31 cellular contexts compared by ENCODE assay signal in genomic region chr17:80465316-80465974, GRCh38. TPM values are rescaled to one million over a fixed set of nuclear protein-coding genes. Genes with fewer than 3 reads are reported as not detected.
"Had no signal": no experiment of that assay in that cellular context is flagged by ENCODE, and none has a peak within 500 bp of the region (broad histone marks: within the 10 kb centered on the region; RNA-seq: fewer than 3 reads in every experiment).

No MANE protein-coding gene starts in this region.

- H3K4me3 ChIP-seq: ascending aorta, cardiac muscle cell, colonic mucosa, Peyer's patch, SK-N-MC had no signal

- H3K27ac Mint-ChIP-seq: activated CD4-positive, alpha-beta T cell treated with anti-CD3 and anti-CD28 coated beads for 36 hours; activated CD4-positive, alpha-beta T cell treated with anti-CD3 and anti-CD28 coated beads, Interleukin-2, amount 10 ng/mL, durations not matched to agents 7 days and 5 days; activated CD8-positive, alpha-beta T cell treated with anti-CD3 and anti-CD28 coated beads, Interleukin-2, amount 10 ng/mL, durations not matched to agents 7 days and 5 days; activated naive CD4-positive, alpha-beta T cell treated with anti-CD3 and anti-CD28 coated beads, Interleukin-2, amount 50 U/mL, for 24 hours; activated naive CD8-positive, alpha-beta T cell treated with anti-CD3 and anti-CD28 coated beads, Interleukin-2, amount 10 ng/mL, durations not matched to agents 7 days and 5 days; activated T-cell treated with anti-CD3 and anti-CD28 coated beads, Interleukin-2, amount 50 U/mL, for 24 hours; activated T-helper 2 cell treated with anti-CD3 and anti-CD28 coated beads, Interferon-gamma antibody, Interleukin-2, Interleukin-4, amounts not matched to agents 10 μg/mL and 5 μg/mL and 100 μg/mL, durations not matched to agents 14 hours and 24 hours and 36 hours had no signal

- H3K4me1 ChIP-seq: ascending aorta, colonic mucosa, Peyer's patch had no signal

- H3K36me3 ChIP-seq: ascending aorta, cardiac muscle cell, colonic mucosa, Peyer's patch had no signal

- H3K4me3 Mint-ChIP-seq: activated CD4-positive, alpha-beta T cell treated with anti-CD3 and anti-CD28 coated beads for 36 hours; activated CD4-positive, alpha-beta T cell treated with anti-CD3 and anti-CD28 coated beads, Interleukin-2, amount 10 ng/mL, durations not matched to agents 7 days and 5 days; activated CD8-positive, alpha-beta T cell treated with anti-CD3 and anti-CD28 coated beads, Interleukin-2, amount 10 ng/mL, durations not matched to agents 7 days and 5 days; activated naive CD4-positive, alpha-beta T cell treated with anti-CD3 and anti-CD28 coated beads, Interleukin-2, amount 50 U/mL, for 24 hours; activated naive CD8-positive, alpha-beta T cell treated with anti-CD3 and anti-CD28 coated beads, Interleukin-2, amount 10 ng/mL, durations not matched to agents 7 days and 5 days; activated T-cell treated with anti-CD3 and anti-CD28 coated beads, Interleukin-2, amount 50 U/mL, for 24 hours; central memory CD8-positive, alpha-beta T cell had no signal

- H3K9me3 ChIP-seq: ascending aorta, colonic mucosa, Peyer's patch had no signal

- DNase-seq: activated CD4-positive, alpha-beta T cell treated with anti-CD3 and anti-CD28 coated beads for 36 hours; activated CD4-positive, alpha-beta T cell treated with anti-CD3 and anti-CD28 coated beads, Interleukin-2, amount 10 ng/mL, durations not matched to agents 7 days and 5 days; activated CD4-positive, alpha-beta T cell treated with anti-CD3 and anti-CD28 coated beads, Interleukin-2, amount 50 U/mL, for 48 hours; activated CD8-positive, alpha-beta T cell treated with anti-CD3 and anti-CD28 coated beads, Interleukin-2, amount 10 ng/mL, durations not matched to agents 7 days and 5 days; activated gamma-delta T cell; activated naive CD4-positive, alpha-beta T cell treated with Interleukin-2 at 50 U/mL for 16 hours; activated naive CD8-positive, alpha-beta T cell treated with anti-CD3 and anti-CD28 coated beads, Interleukin-2, amount 10 ng/mL, durations not matched to agents 7 days and 5 days; activated T-cell treated with anti-CD3 and anti-CD28 coated beads, Interleukin-2, amount 50 U/mL, for 24 hours; amygdala; colonic mucosa; NCI-H1105 treated with DMSO at 0.1 percent for 48 hours; NCI-H1436; NCI-H1694 treated with DMSO at 0.1 percent for 48 hours; NCI-H2029 treated with DMSO at 0.1 percent for 48 hours; NCI-H2107; NCI-H2171; NCI-H510A; NCI-H526; NCI-H748 treated with DMSO at 0.1 percent for 48 hours; NK-92 treated with Interleukin-12 subunit alpha and Interleukin-12 subunit beta, amount 100 ng/mL, for 24 hours; PC-3; Peyer's patch; RPMI8226; T1000 had no signal

- ATAC-seq: activated CD4-positive, alpha-beta T cell treated with anti-CD3 and anti-CD28 coated beads for 36 hours; activated CD4-positive, CD25-positive, alpha-beta regulatory T cell treated with anti-CD3 and anti-CD28 coated beads, Interleukin-2, amount 50 U/mL, for 24 hours; activated CD8-positive, alpha-beta T cell treated with anti-CD3 and anti-CD28 coated beads, Interleukin-2, amount 10 ng/mL, durations not matched to agents 7 days and 5 days; PC-3 had no signal

- H3K4me1 Mint-ChIP-seq: activated CD4-positive, alpha-beta T cell treated with anti-CD3 and anti-CD28 coated beads for 36 hours; activated naive CD4-positive, alpha-beta T cell treated with anti-CD3 and anti-CD28 coated beads, Interleukin-2, amount 50 U/mL, for 24 hours; central memory CD8-positive, alpha-beta T cell had no signal

- H3K27ac ChIP-seq: ascending aorta, cardiac muscle cell, colonic mucosa, Peyer's patch, SK-N-MC had no signal

- H3K9me3 Mint-ChIP-seq: activated CD4-positive, alpha-beta T cell treated with anti-CD3 and anti-CD28 coated beads, Interleukin-2, amount 10 ng/mL, durations not matched to agents 7 days and 5 days; activated naive CD4-positive, alpha-beta T cell treated with anti-CD3 and anti-CD28 coated beads, Interleukin-2, amount 50 U/mL, for 24 hours; activated naive CD8-positive, alpha-beta T cell treated with anti-CD3 and anti-CD28 coated beads, Interleukin-2, amount 10 ng/mL, durations not matched to agents 7 days and 5 days; activated T-cell treated with anti-CD3 and anti-CD28 coated beads, Interleukin-2, amount 50 U/mL, for 24 hours; activated T-helper 2 cell treated with anti-CD3 and anti-CD28 coated beads, Interferon-gamma antibody, Interleukin-2, Interleukin-4, amounts not matched to agents 10 μg/mL and 5 μg/mL and 100 μg/mL, durations not matched to agents 14 hours and 24 hours and 36 hours; central memory CD8-positive, alpha-beta T cell had no signal

- H3K36me3 Mint-ChIP-seq: activated naive CD8-positive, alpha-beta T cell treated with anti-CD3 and anti-CD28 coated beads, Interleukin-2, amount 10 ng/mL, durations not matched to agents 7 days and 5 days had no signal

RNA-seq across cellular contexts. Expression of gene NPTX1, which starts 11.0 kb away (rescaled TPM):
- total RNA-seq: ascending aorta, cardiac muscle cell had no signal
- polyA plus RNA-seq: cardiac muscle cell had no signal
